ENCODE assay signal across 38 cellular contexts in genomic region chr1:157558119-157558518, GRCh38. TPM values are rescaled to one million over a fixed set of nuclear protein-coding genes. Genes with fewer than 3 reads are reported as not detected.
"Had no signal": no experiment of that assay in that cellular context is flagged by ENCODE, and none has a peak within 500 bp of the region (broad histone marks: within the 10 kb centered on the region; RNA-seq: fewer than 3 reads in every experiment).

No MANE protein-coding gene starts in this region.

- H3K4me3 ChIP-seq: MG63, Peyer's patch, SJCRH30, SK-N-MC had no signal

- H3K27me3 ChIP-seq: MG63, Peyer's patch, SJCRH30 had no signal

- H3K27ac ChIP-seq: KMS-11, Peyer's patch, SJCRH30, SK-N-MC had no signal

- DNase-seq: Karpas-422, KBM-7, MG63, NCI-H1048, NCI-H1092 treated with DMSO at 0.1 percent for 48 hours, NCI-H1105 treated with DMSO at 0.1 percent for 48 hours, NCI-H1417, NCI-H1436, NCI-H146, NCI-H1694, NCI-H187, NCI-H1930, NCI-H2029 treated with DMSO at 0.1 percent for 48 hours, NCI-H2081 treated with DMSO at 0.1 percent for 48 hours, NCI-H2107, NCI-H2171, NCI-H226, NCI-H446 treated with DMSO at 0.1 percent for 48 hours, NCI-H510A, NCI-H524, NCI-H526, NCI-H69, NCI-H748 treated with DMSO at 0.1 percent for 48 hours, NCI-H82, OCI-M1, PC-3, Peyer's patch, RPMI8226, SHP77, SIG-M5, SJCRH30 had no signal

- ATAC-seq: PC-3, Right ventricle myocardium inferior, SK-N-SH treated with all-trans-retinoic acid at 6 μM for 48 hours had no signal

- H3K4me1 ChIP-seq: SJCRH30 had no signal

- H3K36me3 ChIP-seq: MG63, Peyer's patch, SJCRH30 had no signal

- H3K4me2 ChIP-seq: KMS-11 had no signal

- H3K9ac ChIP-seq: KMS-11 had no signal

- H3K9me3 ChIP-seq: MG63, Peyer's patch, SJCRH30 had no signal

RNA-seq across cellular contexts. Expression of gene FCRL5, which starts 5.8 kb away (rescaled TPM):
- total RNA-seq: LHCN-M2, M059J, PC-3, Right ventricle myocardium inferior, SK-MEL-5 had no signal

RNA-seq across cellular contexts. Expression of gene FCRL4, which starts 39.8 kb away (rescaled TPM):
- total RNA-seq: LHCN-M2, M059J, PC-3, Right ventricle myocardium inferior, SJCRH30, SK-MEL-5 had no signal
